Comparison of ENCODE assay signal across 34 cellular contexts in genomic region chr1:184208622-184209021, GRCh38.
"Had no signal": no experiment of that assay in that cellular context is flagged by ENCODE, and none has a peak within 500 bp of the region (broad histone marks: within the 10 kb centered on the region; RNA-seq: fewer than 3 reads in every experiment).

No MANE protein-coding gene starts in this region.

- H3K4me3 ChIP-seq: MG63 had no signal

- H3K9me3 ChIP-seq: MG63 had no signal

- DNase-seq: Karpas-422, Kasumi-1, MG63, MM.1S, MV-4-11, NCI-H1048, NCI-H1092, NCI-H1092 treated with DMSO at 0.1 percent for 48 hours, NCI-H1105, NCI-H1105 treated with DMSO at 0.1 percent for 48 hours, NCI-H1417, NCI-H1417 treated with DMSO at 0.1 percent for 48 hours, NCI-H1436, NCI-H1436 treated with DMSO at 0.1 percent for 48 hours, NCI-H146, NCI-H1694, NCI-H1694 treated with DMSO at 0.1 percent for 48 hours, NCI-H187, NCI-H187 treated with DMSO at 0.1 percent for 48 hours, NCI-H1930, NCI-H2029, NCI-H2029 treated with DMSO at 0.1 percent for 48 hours, NCI-H2081, NCI-H2081 treated with DMSO at 0.1 percent for 48 hours, NCI-H2107, NCI-H2171, NCI-H2171 treated with DMSO at 0.1 percent for 48 hours, NCI-H2227 treated with DMSO at 0.1 percent for 48 hours, NCI-H226, NCI-H345, NCI-H446, NCI-H446 treated with DMSO at 0.1 percent for 48 hours, NCI-H510A, NCI-H510A treated with DMSO at 0.1 percent for 48 hours had no signal

- H3K36me3 ChIP-seq: MG63 had no signal

- H3K27me3 ChIP-seq: MG63 had no signal
